Comparison of ENCODE assay signal across 9 cellular contexts in genomic region chr22:42560781-42561180, GRCh38. TPM values are rescaled to one million over a fixed set of nuclear protein-coding genes. Genes with fewer than 3 reads are reported as not detected.
DNase-seq lines count a peak whose midpoint lies in the region; ATAC-seq, FAIRE-seq and TF ChIP-seq lines count a peak whose summit lies in the region.
"Had no signal": no experiment of that assay in that cellular context is flagged by ENCODE, and none has a peak within 500 bp of the region (broad histone marks: within the 10 kb centered on the region; RNA-seq: fewer than 3 reads in every experiment).

No MANE protein-coding gene starts in this region.

- no peaks in the 10 kb centered on the region for H3K27me3 ChIP-seq in WERI-Rb-1 (ENCODE audit: insufficient read depth, low read depth, severe bottlenecking)

- no peak overlapping the region for H3K4me3 ChIP-seq in A549
- no peak overlapping the region for H3K4me3 ChIP-seq in WERI-Rb-1 (ENCODE audit: low read depth, low read length)

- WGBS in A549 (ENCODE audit: missing lambda C conversion rate): 79% methylated on average over 4 of the region's 7 CpGs

- peak in 1 of 2 experiments; percentile 26 for DNase-seq in A549 (ENCODE audit: low read depth in 1 of 2, low spot score in 1 of 2)
- DNase-seq in WERI-Rb-1: peak; percentile 39
- peak; percentile 81 for DNase-seq in iPS-NIHi7 (ENCODE audit: extremely low spot score)
- DNase-seq in HTR-8/SVneo (ENCODE audit: insufficient read length, low spot score): no peak
- no peak for DNase-seq in NCI-H2081 (lab: John Stamatoyannopoulos, UW)
- DNase-seq: naive thymus-derived CD8-positive, alpha-beta T cell had no signal

- ATAC-seq in A549 (peak in 1 of 2 experiments; percentile 65; a peak in 3 of 6 replicates), HG02588 (IDR thresholded peaks at IDR 0.05; ENCODE audit: unreplicated experiment) (no peak), HG03469 (IDR thresholded peaks at IDR 0.05; ENCODE audit: unreplicated experiment) (no peak)

- no peaks in the 10 kb centered on the region for H3K4me1 ChIP-seq in A549

- no peak overlapping the region for H3K4me2 ChIP-seq in A549

- CTCF ChIA-PET in A549 (lab: Yijun Ruan, JAX): interaction anchor here (0.6 to 1.4 kb wide), 5 partner anchors 8 to 42 kb away, joined by 3 read pairs; no protein-coding TSS in a partner anchor

- peaks cover 14% of the 10 kb centered on the region for H3K36me3 ChIP-seq in WERI-Rb-1

- no peak for TF ChIP-seq EP300 in A549 (IDR thresholded peaks at IDR 0.05)

- no peak overlapping the region for H3K27ac ChIP-seq in A549
- no peak overlapping the region for H3K27ac ChIP-seq in WERI-Rb-1

- no peak for FAIRE-seq in A549 (lab: Jason Lieb, UNC)
- FAIRE-seq in HTR-8/SVneo (lab: Jason Lieb, UNC): no peak

- TF ChIP-seq CTCF in A549 (IDR thresholded peaks at IDR 0.05) (0 out of 3 replicates have a peak, but pooled peaks have one; percentile 19), GM12873 (IDR thresholded peaks at IDR 0.05; ENCODE audit: insufficient read depth, low read depth, low read length, missing control alignments) (peak; percentile 54), WERI-Rb-1 (IDR thresholded peaks at IDR 0.05; ENCODE audit: low read depth, low read length) (peak; percentile 69)

- TF ChIP-seq POLR2A in A549 (IDR thresholded peaks at IDR 0.05; ENCODE audit: low read length): no peak

- H3K9me3 ChIP-seq in A549 (no peaks in the 10 kb centered on the region), WERI-Rb-1 (ENCODE audit: severe bottlenecking) (peaks cover 4% of the 10 kb centered on the region)

- TF ChIP-seq RAD21 in A549 (conservative IDR thresholded peaks at IDR 0.05 in 1 of 2, IDR thresholded peaks at IDR 0.05 in 1 of 2): peak in 1 of 2 experiments; percentile 18; a peak in 1 of 5 replicates

- POLR2A ChIA-PET in A549 (lab: Yijun Ruan, JAX): no interaction called here

TF ChIP-seq in A549, 52 proteins besides CTCF, POLR2A, EP300 and RAD21:
- TF ChIP-seq MAFK (IDR thresholded peaks at IDR 0.05; ENCODE audit: partially characterized antibody) (no peak), RARB (CRISPR knock-in tag; IDR thresholded peaks at IDR 0.05) (no peak), SMC3 (IDR thresholded peaks at IDR 0.05) (no peak), MAX (IDR thresholded peaks at IDR 0.05) (no peak), PHF8 (IDR thresholded peaks at IDR 0.05; ENCODE audit: borderline replicate concordance, low read depth) (no peak), ZNF302 (CRISPR knock-in tag; IDR thresholded peaks at IDR 0.05) (no peak), RFX5 (IDR thresholded peaks at IDR 0.05) (no peak)

RNA-seq across cellular contexts. Expression of gene SERHL2, which starts 7.0 kb away (rescaled TPM):
- polyA plus RNA-seq in A549 (2011; rRNA removed): 0.14 and 0.20 TPM in 2 replicates
- 0.08 and 0.23 TPM in 2 replicates for polyA plus RNA-seq in A549 (2012; cell fraction: cytosol; rRNA removed)
- 0.25 and 0.95 TPM in 2 replicates for polyA plus RNA-seq in A549 (2012; cell fraction: nucleus; rRNA removed)
- polyA plus RNA-seq in A549 (2017; fragmentation: RNase III; extraction: RNeasy Plus Mini Kit Qiagen cat#74134 plus additional on column Dnase treatment): 0.21 to 0.42 TPM (median 0.38 TPM) in 3 replicates
- 1.1 TPM in 1 of 2 replicates, not detected in the other for polyA minus RNA-seq in A549 (2011; rRNA and poly(A)+ RNA removed)

RNA-seq across cellular contexts. Expression of gene RRP7A, which starts 41.2 kb away (rescaled TPM):
- polyA plus RNA-seq in A549 (2011; rRNA removed) (26.5 and 31.2 TPM in 2 replicates), A549 (2017; fragmentation: RNase III; extraction: RNeasy Plus Mini Kit Qiagen cat#74134 plus additional on column Dnase treatment) (36.3 to 42.0 TPM (median 37.1 TPM) in 3 replicates)
- 54.1 and 54.4 TPM in 2 replicates for polyA plus RNA-seq in A549 (2012; cell fraction: cytosol; rRNA removed)
- polyA plus RNA-seq in A549 (2012; cell fraction: nucleus; rRNA removed): 42.4 and 45.5 TPM in 2 replicates
- 21.9 and 25.7 TPM in 2 replicates for polyA minus RNA-seq in A549 (2011; rRNA and poly(A)+ RNA removed)

RNA-seq across cellular contexts. Expression of gene POLDIP3, which starts 53.9 kb away (rescaled TPM):
- polyA plus RNA-seq in A549 (2011; rRNA removed) (31.8 and 42.0 TPM in 2 replicates), A549 (2017; fragmentation: RNase III; extraction: RNeasy Plus Mini Kit Qiagen cat#74134 plus additional on column Dnase treatment) (29.8 to 31.5 TPM (median 31.0 TPM) in 3 replicates)
- polyA plus RNA-seq in A549 (2012; cell fraction: cytosol; rRNA removed): 23.8 and 30.2 TPM in 2 replicates
- polyA plus RNA-seq in A549 (2012; cell fraction: nucleus; rRNA removed): 27.7 and 37.2 TPM in 2 replicates
- 33.8 and 34.7 TPM in 2 replicates for polyA minus RNA-seq in A549 (2011; rRNA and poly(A)+ RNA removed)

Comparison
In these comparisons a context has a peak if more than half of its experiments do, and no peak if none do; other contexts are left out.
1. DNase-seq: peak in WERI-Rb-1 (single experiment) and iPS-NIHi7 (single experiment); none in HTR-8/SVneo (single experiment) and NCI-H2081 (0 of 2).
2. CTCF ChIP-seq: peak in every context shown above with its lines; median percentile 69 in WERI-Rb-1; 54 in GM12873; 19 in A549.